In genomic region chr19:46717716-46718143, GRCh38 we compare ENCODE assay signal across 8 cellular contexts. TPM values are rescaled to one million over a fixed set of nuclear protein-coding genes. Genes with fewer than 3 reads are reported as not detected.
DNase-seq lines count a peak whose midpoint lies in the region; ATAC-seq, FAIRE-seq and TF ChIP-seq lines count a peak whose summit lies in the region.

No MANE protein-coding gene starts in this region.

- H3K4me2 ChIP-seq in PC-3 (ENCODE audit: low read length) = peak overlapping the region; percentile 98; the same call in 1 of the 2 replicates

- ATAC-seq in PC-3 (no peak), GM19328 (IDR thresholded peaks at IDR 0.05; ENCODE audit: unreplicated experiment) (no peak)

- H3K4me1 ChIP-seq in PC-3 (ENCODE audit: insufficient read depth, low read length) (no peaks in the 10 kb centered on the region; the same call in 1 of the 2 replicates), ovary (ENCODE audit: insufficient read depth) (peaks cover 5% of the 10 kb centered on the region)

- H3K36me3 Mint-ChIP-seq in endothelial cell (ENCODE audit: low read depth, unreplicated experiment) = peaks cover 20% of the 10 kb centered on the region

- no peaks in the 10 kb centered on the region for H3K9me3 Mint-ChIP-seq in endothelial cell (ENCODE audit: unreplicated experiment)

- CTCF ChIA-PET in PC-3 (lab: Charles Lee) = no interaction called here

- DNase-seq in GM10266 (ENCODE audit: extremely low spot score) = peak; percentile 58
- DNase-seq in PC-3 = no peak
- DNase-seq in endothelial cell (ENCODE audit: low spot score) = no peak
- no peak for DNase-seq in ovary
- DNase-seq in GM12892 (ENCODE audit: insufficient read length) = no peak
- DNase-seq in amniotic stem cell (lab: John Stamatoyannopoulos, UW) = no peak
- no peak for DNase-seq in KG1 (lab: John Stamatoyannopoulos, UW)

- no peak for TF ChIP-seq EP300 in ovary (IDR thresholded peaks at IDR 0.05)

- TF ChIP-seq POLR2A in ovary (IDR thresholded peaks at IDR 0.05) (no peak), GM12892 (IDR thresholded peaks at IDR 0.05; ENCODE audit: low read depth, low read length) (no peak)

- no peak overlapping the region for H2AFZ ChIP-seq in PC-3 (ENCODE audit: low read length)

- 22 to 30% (median 26%) methylated on average over 9 of the region's 9 CpGs for WGBS in ovary, 3 donors

- H3K9me3 ChIP-seq in PC-3 (ENCODE audit: low read length) (no peaks in the 10 kb centered on the region), ovary (no peaks in the 10 kb centered on the region)

- peaks cover 24% of the 10 kb centered on the region for H3K79me2 ChIP-seq in PC-3 (ENCODE audit: low read length)

- no peaks in the 10 kb centered on the region for H3K9me2 ChIP-seq in PC-3 (replicated peaks; ENCODE audit: low read length)

- TF ChIP-seq CTCF in GM10266 (IDR thresholded peaks at IDR 0.05; ENCODE audit: control insufficient read depth, insufficient read depth, low read depth, missing control alignments) (no peak), PC-3 (conservative IDR thresholded peaks at IDR 0.05; ENCODE audit: low read depth, low read length) (no peak), endothelial cell (IDR thresholded peaks at IDR 0.05; ENCODE audit: unreplicated experiment) (no peak), ovary (IDR thresholded peaks at IDR 0.05) (no peak)

- BruUV-seq in PC-3 (replicated peaks; lab: Mats Ljungman, UMichigan) = no TSS peak

- POLR2A ChIA-PET in PC-3 (lab: Charles Lee; ENCODE audit: unreplicated experiment) = no interaction called here

- H3K27me3 ChIP-seq in PC-3 (ENCODE audit: low read length) = no peaks in the 10 kb centered on the region
- no peaks in the 10 kb centered on the region for H3K27me3 ChIP-seq in ovary

- H4K20me1 ChIP-seq in PC-3 (ENCODE audit: low read length) = no peaks in the 10 kb centered on the region

- H3K4me3 ChIP-seq in PC-3 (ENCODE audit: low read length) (peak overlapping the region; percentile 93; the same call in 1 of the 2 replicates), ovary (peak overlapping the region; percentile 53)

- H3K27me3 Mint-ChIP-seq in endothelial cell (ENCODE audit: unreplicated experiment) = peaks cover 33% of the 10 kb centered on the region

- peak overlapping the region; percentile 63 for H3K27ac Mint-ChIP-seq in endothelial cell (ENCODE audit: unreplicated experiment)

- no peak for FAIRE-seq in GM12892 (lab: Jason Lieb, UNC)

- intact Hi-C loops in PC-3 (cut with micrococcal nuclease) = loop anchor here (2.0 kb wide), 1 partner anchor 13 kb away; no protein-coding TSS in a partner anchor
- intact Hi-C loops in ovary (cut with DNase I) = no loop called here

- peaks cover 29% of the 10 kb centered on the region for H3K4me1 Mint-ChIP-seq in endothelial cell (ENCODE audit: unreplicated experiment)

- peak overlapping the region; percentile 86 for H3K4me3 Mint-ChIP-seq in endothelial cell (ENCODE audit: unreplicated experiment)

- H3K9ac ChIP-seq in PC-3 (ENCODE audit: low read length) = no peak overlapping the region

- H3K36me3 ChIP-seq in PC-3 (ENCODE audit: low read depth, low read length) = peaks cover 7% of the 10 kb centered on the region; the same call in 1 of the 2 replicates
- H3K36me3 ChIP-seq in ovary = no peaks in the 10 kb centered on the region

- H3F3A ChIP-seq in PC-3 (ENCODE audit: low read length, unreplicated experiment) = no peaks in the 10 kb centered on the region

- H3K27ac ChIP-seq in PC-3 (ENCODE audit: low read length) = no peak overlapping the region
- peak overlapping the region; percentile 95 for H3K27ac ChIP-seq in ovary

RNA-seq across cellular contexts. Expression of gene PRKD2, which starts 0.8 kb away (rescaled TPM):
- total RNA-seq in PC-3 (2014; rRNA removed) = 24.1 and 32.9 TPM in 2 replicates
- 132 TPM for total RNA-seq in endothelial cell (ENCODE audit: unreplicated experiment)
- 10 to 100 TPM; 21.2 to 55.4 (median 46.6) TPM for total RNA-seq in ovary
- 10 to 100 TPM; 17.7 to 29.7 TPM for polyA plus RNA-seq in ovary
- 31.9 TPM for polyA plus RNA-seq in GM12892 (2012; ENCODE audit: missing spikeins)

RNA-seq across cellular contexts. Expression of gene FKRP, which starts 28.1 kb away (rescaled TPM):
- total RNA-seq in PC-3 (2014; rRNA removed) (14.3 and 18.4 TPM in 2 replicates), endothelial cell (ENCODE audit: unreplicated experiment) (22.7 TPM), ovary (10 to 100 TPM; 10.9 to 24.4 (median 19.0) TPM)
- polyA plus RNA-seq in ovary = 10 to 100 TPM; 10.7 to 12.0 TPM
- 4.0 TPM for polyA plus RNA-seq in GM12892 (2012; ENCODE audit: missing spikeins)

RNA-seq across cellular contexts. Expression of gene STRN4, which starts 28.5 kb away (rescaled TPM):
- total RNA-seq in PC-3 (2014; rRNA removed) (62.7 and 83.9 TPM in 2 replicates), endothelial cell (ENCODE audit: unreplicated experiment) (111 TPM), ovary (10 to 100 TPM; 37.3 to 85.3 (median 59.1) TPM)
- 10 to 100 TPM; 34.8 to 59.3 TPM for polyA plus RNA-seq in ovary
- 26.8 TPM for polyA plus RNA-seq in GM12892 (2012; ENCODE audit: missing spikeins)

RNA-seq across cellular contexts. Expression of gene DACT3, which starts 56.7 kb away (rescaled TPM):
- total RNA-seq in PC-3 (2014; rRNA removed) (1.9 and 3.1 TPM in 2 replicates), endothelial cell (ENCODE audit: unreplicated experiment) (1.1 TPM), ovary (10 to 100 TPM in 6 of 7 donors, 1 to 10 TPM in 1; 7.6 to 56.5 (median 20.8) TPM)
- polyA plus RNA-seq in ovary = 10 to 100 TPM; 15.2 to 51.3 TPM
- 1.7 TPM for polyA plus RNA-seq in GM12892 (2012; ENCODE audit: missing spikeins)
